21 cellular contexts compared by ENCODE assay signal in genomic region chr14:54356172-54356571, GRCh38. TPM values are rescaled to one million over a fixed set of nuclear protein-coding genes. Genes with fewer than 3 reads are reported as not detected.
DNase-seq lines count a peak whose midpoint lies in the region; ATAC-seq, FAIRE-seq and TF ChIP-seq lines count a peak whose summit lies in the region.
"Had no signal": no experiment of that assay in that cellular context is flagged by ENCODE, and none has a peak within 500 bp of the region (broad histone marks: within the 10 kb centered on the region; RNA-seq: fewer than 3 reads in every experiment).

No MANE protein-coding gene starts in this region.

- no peaks in the 10 kb centered on the region for H3K4me1 Mint-ChIP-seq in activated CD4-positive, alpha-beta T cell treated with anti-CD3 and anti-CD28 coated beads, Interleukin-2, amount 10 ng/mL, durations not matched to agents 24 days and 14 days
- H3K4me1 Mint-ChIP-seq: CD8-positive, alpha-beta memory T cell; central memory CD8-positive, alpha-beta T cell; naive B cell had no signal

- ATAC-seq in HepG2 (no peak), right lobe of liver (no peak), aorta (ENCODE audit: low FRiP score) (peak; percentile 38)
- ATAC-seq: pancreas had no signal

- H3K4me1 ChIP-seq in HepG2 (ENCODE audit: insufficient read depth, low read length), result peaks cover 80% of the 10 kb centered on the region
- no peaks in the 10 kb centered on the region for H3K4me1 ChIP-seq in right lobe of liver
- H3K4me1 ChIP-seq in mammary epithelial cell (ENCODE audit: insufficient read depth, low read length), result peaks cover 7% of the 10 kb centered on the region
- no peaks in the 10 kb centered on the region for H3K4me1 ChIP-seq in aorta (ENCODE audit: control insufficient read depth in 1 of 2, insufficient read depth in 2 of 2, low read length in 2 of 2)
- H3K4me1 ChIP-seq: pancreas, vagina had no signal

- no peak overlapping the region; the same call in 1 of the 2 replicates for H3K4me2 ChIP-seq in HepG2 (ENCODE audit: low read depth, low read length)
- H3K4me2 ChIP-seq in mammary epithelial cell (ENCODE audit: insufficient read depth, low read depth, low read length), result no peak overlapping the region

- no peak for TF ChIP-seq EP300 in HepG2 (IDR thresholded peaks at IDR 0.05; ENCODE audit: low read depth in 2 of 2, low read length in 2 of 2)
- no peak for TF ChIP-seq EP300 in HepG2 (CRISPR knock-in tag; IDR thresholded peaks at IDR 0.05; ENCODE audit: borderline replicate concordance)

- H3K9ac ChIP-seq in HepG2 (ENCODE audit: insufficient read depth, low read depth, low read length) (no peak overlapping the region), mammary epithelial cell (ENCODE audit: insufficient read depth, low read length) (no peak overlapping the region)

- H3K27ac Mint-ChIP-seq in activated CD4-positive, alpha-beta T cell treated with anti-CD3 and anti-CD28 coated beads, Interleukin-2, amount 10 ng/mL, durations not matched to agents 24 days and 14 days, result no peak overlapping the region
- H3K27ac Mint-ChIP-seq: activated T-helper 2 cell treated with anti-CD3 and anti-CD28 coated beads, Interferon-gamma antibody, Interleukin-2, Interleukin-4, amounts not matched to agents 10 μg/mL and 5 μg/mL and 100 μg/mL, durations not matched to agents 14 hours and 24 hours and 36 hours; CD8-positive, alpha-beta memory T cell; naive B cell had no signal

- H2AFZ ChIP-seq in HepG2 (ENCODE audit: low read length), result no peak overlapping the region
- peak overlapping the region; percentile 18 for H2AFZ ChIP-seq in mammary epithelial cell (ENCODE audit: low read depth, low read length)

- H3K4me3 ChIP-seq in HepG2 (replicated peaks in 1 of 3; ENCODE audit: insufficient read depth in 1 of 3, low read depth in 2 of 3, low read length in 3 of 3), result no peak overlapping the region
- H3K4me3 ChIP-seq in right lobe of liver, result no peak overlapping the region
- no peak overlapping the region for H3K4me3 ChIP-seq in mammary epithelial cell (replicated peaks in 1 of 3; ENCODE audit: insufficient read depth in 1 of 3, low read depth in 2 of 3, low read length in 3 of 3)
- H3K4me3 ChIP-seq in aorta (ENCODE audit: low read length in 2 of 2), result no peak overlapping the region
- H3K4me3 ChIP-seq: pancreas, skin epidermis, vagina had no signal

- CTCF ChIA-PET in HepG2 (lab: Yijun Ruan, JAX; ENCODE audit: low intra/inter-chr PET ratio, low total read pairs), result no interaction called here
- CTCF ChIA-PET in mammary epithelial cell (lab: Charles Lee; ENCODE audit: low non-redundant PET), result interaction anchor here (0.6 kb wide), 1 partner anchor 8 kb away, joined by 3 read pairs; no protein-coding TSS in a partner anchor

- H3K36me3 ChIP-seq in HepG2 (replicated peaks in 1 of 2; ENCODE audit: control insufficient read depth in 1 of 2, insufficient read depth in 2 of 2, low read length in 2 of 2) (no peaks in the 10 kb centered on the region), right lobe of liver (no peaks in the 10 kb centered on the region), mammary epithelial cell (ENCODE audit: insufficient read depth, low read length) (no peaks in the 10 kb centered on the region), aorta (ENCODE audit: control insufficient read depth in 1 of 2, insufficient read depth in 2 of 2, low read length in 1 of 2) (no peaks in the 10 kb centered on the region)
- H3K36me3 ChIP-seq: pancreas, vagina had no signal

- POLR2A ChIA-PET in HepG2 (lab: Yijun Ruan, JAX), result interaction anchor here (0.5 to 1.6 kb wide), 3 partner anchors 11 to 137 kb away, joined by 3 to 20 read pairs (median 3); no protein-coding TSS in a partner anchor

- TF ChIP-seq POLR2A in HepG2 (IDR thresholded peaks at IDR 0.05; ENCODE audit: insufficient read depth in 1 of 2, low read depth in 2 of 2, low read length in 2 of 2) (no peak), right lobe of liver (IDR thresholded peaks at IDR 0.05) (no peak)

- no peaks in the 10 kb centered on the region for H3K36me3 Mint-ChIP-seq in activated CD4-positive, alpha-beta T cell treated with anti-CD3 and anti-CD28 coated beads, Interleukin-2, amount 10 ng/mL, durations not matched to agents 24 days and 14 days (ENCODE audit: low read depth)
- H3K36me3 Mint-ChIP-seq: CD8-positive, alpha-beta memory T cell; naive B cell had no signal

- peaks cover 4% of the 10 kb centered on the region for H3K9me3 Mint-ChIP-seq in activated CD4-positive, alpha-beta T cell treated with anti-CD3 and anti-CD28 coated beads, Interleukin-2, amount 10 ng/mL, durations not matched to agents 24 days and 14 days
- H3K9me3 Mint-ChIP-seq: activated T-helper 2 cell treated with anti-CD3 and anti-CD28 coated beads, Interferon-gamma antibody, Interleukin-2, Interleukin-4, amounts not matched to agents 10 μg/mL and 5 μg/mL and 100 μg/mL, durations not matched to agents 14 hours and 24 hours and 36 hours; CD8-positive, alpha-beta memory T cell; central memory CD8-positive, alpha-beta T cell had no signal

- peak overlapping the region; percentile 46 for H3K27ac ChIP-seq in HepG2 (ENCODE audit: extremely low read length, insufficient read depth, low read length)
- no peak overlapping the region for H3K27ac ChIP-seq in right lobe of liver
- H3K27ac ChIP-seq in mammary epithelial cell (ENCODE audit: insufficient read depth, low read depth, low read length), result no peak overlapping the region
- H3K27ac ChIP-seq in aorta (ENCODE audit: low read depth in 1 of 2, low read length in 2 of 2), result no peak overlapping the region
- H3K27ac ChIP-seq: pancreas, skin epidermis, vagina had no signal

- H3K79me2 ChIP-seq in HepG2 (ENCODE audit: insufficient read depth, low read length) (no peaks in the 10 kb centered on the region), mammary epithelial cell (ENCODE audit: insufficient read depth, low read length) (no peaks in the 10 kb centered on the region)

- 57% methylated on average over 2 of the region's 3 CpGs for WGBS in HepG2 (ENCODE audit: low lambda C conversion rate)
- 58% methylated on average over 3 of the region's 3 CpGs for WGBS in right lobe of liver (ENCODE audit: insufficient coverage, low coverage, low lambda C conversion rate, missing lambda C conversion rate)
- WGBS in mammary epithelial cell (ENCODE audit: low coverage, missing lambda C conversion rate), result 83% methylated on average over 3 of the region's 3 CpGs
- 64 to 65% methylated on average over 3 of the region's 3 CpGs for WGBS in aorta, 2 donors

- FAIRE-seq in HepG2 (lab: Jason Lieb, UNC), result no peak
- FAIRE-seq: keratinocyte, pancreas had no signal

- no peaks in the 10 kb centered on the region for H3K27me3 ChIP-seq in HepG2 (ENCODE audit: control insufficient read depth in 1 of 2, insufficient read depth in 2 of 2, low read length in 2 of 2)
- H3K27me3 ChIP-seq in right lobe of liver, result no peaks in the 10 kb centered on the region
- no peaks in the 10 kb centered on the region for H3K27me3 ChIP-seq in mammary epithelial cell (ENCODE audit: insufficient read depth, low read length)
- no peaks in the 10 kb centered on the region for H3K27me3 ChIP-seq in aorta (ENCODE audit: control insufficient read depth in 1 of 2, insufficient read depth in 2 of 2, low read length in 1 of 2)
- H3K27me3 ChIP-seq: vagina had no signal

- no peak overlapping the region for H3K4me3 Mint-ChIP-seq in activated CD4-positive, alpha-beta T cell treated with anti-CD3 and anti-CD28 coated beads, Interleukin-2, amount 10 ng/mL, durations not matched to agents 24 days and 14 days
- H3K4me3 Mint-ChIP-seq: CD8-positive, alpha-beta memory T cell; central memory CD8-positive, alpha-beta T cell; naive B cell had no signal

- TF ChIP-seq CTCF in HepG2 (CRISPR knock-in tag; IDR thresholded peaks at IDR 0.05) (no peak), right lobe of liver (IDR thresholded peaks at IDR 0.05) (no peak), mammary epithelial cell (conservative IDR thresholded peaks at IDR 0.05 in 1 of 2, IDR thresholded peaks at IDR 0.05 in 1 of 2; ENCODE audit: extremely low read depth in 1 of 2, insufficient read depth in 1 of 2, low read depth in 1 of 2, low read length in 2 of 2) (no peak)

- peaks cover 31% of the 10 kb centered on the region for H3K27me3 Mint-ChIP-seq in activated CD4-positive, alpha-beta T cell treated with anti-CD3 and anti-CD28 coated beads, Interleukin-2, amount 10 ng/mL, durations not matched to agents 24 days and 14 days

- no TSS peak for BruUV-seq in HepG2 (replicated peaks; lab: Mats Ljungman, UMichigan)
- BruUV-seq in mammary epithelial cell (replicated peaks; lab: Mats Ljungman, UMichigan), result no TSS peak

- H3K9me3 ChIP-seq in HepG2 (ENCODE audit: low read length) (no peaks in the 10 kb centered on the region), right lobe of liver (no peaks in the 10 kb centered on the region), mammary epithelial cell (replicated peaks; ENCODE audit: insufficient read depth, low read length) (no peaks in the 10 kb centered on the region), aorta (ENCODE audit: control insufficient read depth, low read length) (peaks cover 2% of the 10 kb centered on the region)
- H3K9me3 ChIP-seq: vagina had no signal

- H4K20me1 ChIP-seq in HepG2 (ENCODE audit: insufficient read depth, low read length), result no peaks in the 10 kb centered on the region
- H4K20me1 ChIP-seq in mammary epithelial cell (ENCODE audit: insufficient read depth, low read length), result no peaks in the 10 kb centered on the region

- TF ChIP-seq RAD21 in HepG2 (CRISPR knock-in tag; IDR thresholded peaks at IDR 0.05), result no peak

- dilution Hi-C loops in mammary epithelial cell (cut with HindIII; ENCODE audit: low sequenced_read_pairs), result no loop called here

- DNase-seq in HepG2 (ENCODE audit: low spot score) (peak; percentile 58), right lobe of liver (no peak), NCI-H69 (lab: John Stamatoyannopoulos, UW) (peak; percentile 47), mammary epithelial cell (peak; percentile 55), aorta (no peak), RPMI8226 (no peak), NCI-H1417 (lab: John Stamatoyannopoulos, UW) (no peak)
- DNase-seq in activated CD4-positive, alpha-beta T cell treated with anti-CD3 and anti-CD28 coated beads, Interleukin-2, amount 10 ng/mL, durations not matched to agents 24 days and 14 days, result no peak
- DNase-seq: CD8-positive, alpha-beta memory T cell; effector CD4-positive, alpha-beta T cell; GOT3; naive B cell; NCI-H1436 treated with DMSO at 0.1 percent for 48 hours; pancreas; stimulated activated CD4-positive, alpha-beta T cell treated with anti-CD3 and anti-CD28 coated beads, Interleukin-4, amount 100 ng/mL, for 24 hours; T-helper 9 cell had no signal

- in situ Hi-C loops in HepG2 (cut with HindIII; ENCODE audit: extremely low pct_ligation_motif_present, low pct_unique_long_range_greater_than_20kb) (no loop called here), mammary epithelial cell (cut with MboI; ENCODE audit: low sequenced_read_pairs in 2 of 2) (no loop called here)

- intact Hi-C loops in HepG2 (cut with micrococcal nuclease; ENCODE audit: unreplicated experiment) (no loop called here), right lobe of liver (cut with DNase I) (no loop called here), mammary epithelial cell (cut with micrococcal nuclease) (no loop called here), aorta (cut with DNase I) (no loop called here)
- intact Hi-C loops in activated CD4-positive, alpha-beta T cell treated with anti-CD3 and anti-CD28 coated beads, Interleukin-2, amount 10 ng/mL, durations not matched to agents 24 days and 14 days (cut with micrococcal nuclease), result no loop called here

RNA-seq across cellular contexts. Expression of gene CDKN3, which starts 40.6 kb away (rescaled TPM):
- total RNA-seq in HepG2 (2016; rRNA removed; fragmentation: Illumina TruSeq; extraction: Trizol) (88.9 and 111 TPM in 2 replicates), right lobe of liver (1 to 10 TPM in 3 of 6 experiments, under 1 TPM in 2, not detected in 1; 0.59 to 7.3 (median 2.4) TPM), mammary epithelial cell (10 to 100 TPM in 1 of 2 donors, under 1 TPM in 1; 0.50 to 38.1 TPM), aorta (10 to 100 TPM in 1 of 2 donors, 1 to 10 TPM in 1; 8.1 to 10.5 TPM)
- total RNA-seq in HepG2 (2016; cell fraction: cytosol; rRNA removed; fragmentation: Illumina TruSeq; extraction: Trizol; ENCODE audit: low read depth), result 99.7 and 101 TPM in 2 replicates
- total RNA-seq in HepG2 (2016; cell fraction: insoluble cytoplasmic fraction; rRNA removed; fragmentation: Illumina TruSeq; extraction: Trizol), result 85.6 and 114 TPM in 2 replicates
- total RNA-seq in HepG2 (2016; cell fraction: membrane; rRNA removed; fragmentation: Illumina TruSeq; extraction: Trizol), result 103 and 105 TPM in 2 replicates
- total RNA-seq in HepG2 (2016; cell fraction: nucleus; rRNA removed; fragmentation: Illumina TruSeq; extraction: Trizol), result 34.4 and 36.0 TPM in 2 replicates
- polyA plus RNA-seq in HepG2 (2011; rRNA removed) (35.6 and 63.0 TPM in 2 replicates), mammary epithelial cell (47.2 TPM), aorta (1 to 10 TPM; 2.2 to 4.8 TPM)
- 33.8 and 36.3 TPM in 2 replicates for polyA plus RNA-seq in HepG2 (2011; cell fraction: cytosol; rRNA removed)
- 11.3 and 11.6 TPM in 2 replicates for polyA plus RNA-seq in HepG2 (2011; cell fraction: nucleus; rRNA removed)
- polyA plus RNA-seq in HepG2 (2012), result 20.0 and 47.4 TPM in 2 replicates
- 161 and 180 TPM in 2 replicates for polyA plus RNA-seq in HepG2 (2016; cell fraction: cytosol; fragmentation: Illumina TruSeq; extraction: Trizol; ENCODE audit: low read depth)
- 126 and 133 TPM in 2 replicates for polyA plus RNA-seq in HepG2 (2016; cell fraction: insoluble cytoplasmic fraction; fragmentation: Illumina TruSeq; extraction: Trizol; ENCODE audit: low read depth)
- polyA plus RNA-seq in HepG2 (2016; cell fraction: membrane; fragmentation: Illumina TruSeq; extraction: Trizol; ENCODE audit: low read depth), result 133 and 134 TPM in 2 replicates
- 52.0 and 52.9 TPM in 2 replicates for polyA plus RNA-seq in HepG2 (2016; cell fraction: nucleus; fragmentation: Illumina TruSeq; extraction: Trizol; ENCODE audit: insufficient read depth, low read depth)
- polyA minus RNA-seq in HepG2 (2011; rRNA and poly(A)+ RNA removed; ENCODE audit: low replicate concordance), result 13.8 and 27.5 TPM in 2 replicates
- 8.9 and 13.9 TPM in 2 replicates for polyA minus RNA-seq in HepG2 (2011; cell fraction: cytosol; rRNA and poly(A)+ RNA removed)
- 10.0 and 15.7 TPM in 2 replicates for polyA minus RNA-seq in HepG2 (2011; cell fraction: nucleus; rRNA and poly(A)+ RNA removed)
- polyA minus RNA-seq in mammary epithelial cell, result not detected
- total RNA-seq in activated CD4-positive, alpha-beta T cell treated with anti-CD3 and anti-CD28 coated beads, Interleukin-2, amount 10 ng/mL, durations not matched to agents 24 days and 14 days, result 42.5 and 50.8 TPM in 2 replicates

Comparison
In these comparisons a context has a peak if more than half of its experiments do, and no peak if none do; other contexts are left out.
1. DNase-seq: peak in HepG2 (single experiment), NCI-H69 (single experiment) and mammary epithelial cell (single experiment); none in right lobe of liver (0 of 3), aorta (0 of 2), activated CD4-positive, alpha-beta T cell treated with anti-CD3 and anti-CD28 coated beads, Interleukin-2, amount 10 ng/mL, durations not matched to agents 24 days and 14 days (single experiment), RPMI8226 (single experiment) and NCI-H1417 (0 of 3).